In genomic region chr9:38352716-38353334, GRCh38 we compare ENCODE assay signal across 12 cellular contexts.
"Had no signal": no experiment of that assay in that cellular context is flagged by ENCODE, and none has a peak within 500 bp of the region (broad histone marks: within the 10 kb centered on the region; RNA-seq: fewer than 3 reads in every experiment).

No MANE protein-coding gene starts in this region.

- H3K27ac ChIP-seq: brain microvascular endothelial cell, tibial nerve had no signal

- H3K4me1 ChIP-seq: tibial nerve had no signal

- DNase-seq: activated gamma-delta T cell; activated T-cell treated with anti-CD3 and anti-CD28 coated beads, Interleukin-2, amount 50 U/mL, for 24 hours; brain microvascular endothelial cell; effector memory CD8-positive, alpha-beta T cell; hippocampal formation; naive thymus-derived CD4-positive, alpha-beta T cell had no signal

- H3K9me3 Mint-ChIP-seq: activated T-cell treated with anti-CD3 and anti-CD28 coated beads, Interleukin-2, amount 50 U/mL, for 24 hours; dendritic cell treated with granulocyte-macrophage colony-stimulating factor and Interleukin-4, amounts not matched to agents 40 ng/mL and 50 ng/mL, for 4 days; effector memory CD8-positive, alpha-beta T cell had no signal

- H3K36me3 ChIP-seq: brain microvascular endothelial cell, tibial nerve had no signal

- ATAC-seq: activated CD4-positive, CD25-positive, alpha-beta regulatory T cell treated with anti-CD3 and anti-CD28 coated beads, Interleukin-2, amount 50 U/mL, for 24 hours; effector memory CD8-positive, alpha-beta T cell; naive thymus-derived CD4-positive, alpha-beta T cell had no signal

- H3K27me3 ChIP-seq: tibial nerve had no signal

- H3K27ac Mint-ChIP-seq: activated naive CD8-positive, alpha-beta T cell; activated T-cell treated with anti-CD3 and anti-CD28 coated beads, Interleukin-2, amount 50 U/mL, for 24 hours; dendritic cell treated with granulocyte-macrophage colony-stimulating factor and Interleukin-4, amounts not matched to agents 40 ng/mL and 50 ng/mL, for 4 days; effector memory CD8-positive, alpha-beta T cell; naive thymus-derived CD4-positive, alpha-beta T cell had no signal

- H3K9me3 ChIP-seq: tibial nerve had no signal

- H3K27me3 Mint-ChIP-seq: activated naive CD8-positive, alpha-beta T cell; dendritic cell treated with granulocyte-macrophage colony-stimulating factor and Interleukin-4, amounts not matched to agents 40 ng/mL and 50 ng/mL, for 4 days had no signal

- H3K36me3 Mint-ChIP-seq: activated naive CD8-positive, alpha-beta T cell; naive thymus-derived CD4-positive, alpha-beta T cell had no signal

- H3K4me3 ChIP-seq: lung, smooth muscle cell, tibial nerve had no signal

- H3K4me3 Mint-ChIP-seq: activated naive CD8-positive, alpha-beta T cell; activated T-cell treated with anti-CD3 and anti-CD28 coated beads, Interleukin-2, amount 50 U/mL, for 24 hours; dendritic cell treated with granulocyte-macrophage colony-stimulating factor and Interleukin-4, amounts not matched to agents 40 ng/mL and 50 ng/mL, for 4 days; effector memory CD8-positive, alpha-beta T cell; naive thymus-derived CD4-positive, alpha-beta T cell had no signal
